ENCODE assay signal across 8 cellular contexts in the genomic region with DNA sequence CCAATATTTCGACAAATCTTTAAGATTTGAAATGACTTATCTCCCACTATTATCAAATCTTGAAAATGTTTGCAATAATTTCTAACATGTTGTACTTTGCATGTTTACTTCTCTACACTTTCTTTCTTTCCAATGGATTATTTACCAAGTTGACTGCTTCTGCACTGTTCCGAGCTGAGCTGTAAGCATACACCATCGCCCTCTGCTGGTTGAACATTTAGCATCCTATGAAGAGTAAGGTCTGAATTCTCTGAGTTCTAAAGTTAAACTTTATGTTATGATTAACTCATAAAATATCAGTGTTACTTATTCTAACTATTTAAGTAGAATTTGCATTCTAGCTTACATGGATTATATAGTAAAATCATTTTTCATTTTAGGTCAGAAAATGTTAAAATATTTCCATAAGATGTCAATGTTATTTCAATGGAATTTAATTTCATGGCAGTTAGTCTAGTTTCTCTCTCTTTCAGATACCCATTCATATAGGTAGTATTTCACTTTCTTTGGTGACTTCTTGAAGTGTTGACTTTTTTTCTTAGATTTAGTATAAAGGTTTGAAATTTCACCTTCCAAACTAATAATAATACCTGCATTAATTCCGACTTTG.
A peak's percentile ranks its signal among the peaks of the same experiment; 100 is the strongest.
DNase-seq lines count a peak whose midpoint lies in the region; ATAC-seq, FAIRE-seq and TF ChIP-seq lines count a peak whose summit lies in the region.

No MANE protein-coding gene starts in this region.

- peak; percentile 59 for ATAC-seq in HG03045 (IDR thresholded peaks at IDR 0.05; ENCODE audit: unreplicated experiment)

- peak; percentile 71 for FAIRE-seq in GM18507 (lab: Jason Lieb, UNC)

- no peaks in the 10 kb centered on the region for H3K9me3 ChIP-seq in NT2/D1 (ENCODE audit: insufficient read depth, low read length)

- peak; percentile 48 for TF ChIP-seq CTCF in coronary artery (IDR thresholded peaks at IDR 0.05)

- no peaks in the 10 kb centered on the region for H3K27me3 ChIP-seq in NT2/D1 (ENCODE audit: insufficient read depth, insufficient read length)

- H3K9ac ChIP-seq in NT2/D1 (ENCODE audit: insufficient read length, low read depth) = no peak overlapping the region

- no peak overlapping the region for H3K27ac ChIP-seq in coronary artery

- DNase-seq in COR-L47 (lab: John Stamatoyannopoulos, UW) = peak; percentile 59
- no peak for DNase-seq in GM18507 (ENCODE audit: extremely low spot score, insufficient read length, low read depth)
- DNase-seq in NT2/D1 (ENCODE audit: low read depth, low spot score) = peak; percentile 22
- DNase-seq in coronary artery (ENCODE audit: low spot score) = no peak
- peak; percentile 63 for DNase-seq in myocyte (ENCODE audit: low read depth)
- no peak for DNase-seq in NK-92 (lab: John Stamatoyannopoulos, UW; ENCODE audit: unreplicated experiment)
- DNase-seq in activated naive CD4-positive, alpha-beta T cell treated with anti-CD3 and anti-CD28 coated beads, Interleukin-2, amount 50 U/mL, for 16 hours = no peak

- H3K4me1 ChIP-seq in NT2/D1 (ENCODE audit: insufficient read depth, insufficient read length) = no peaks in the 10 kb centered on the region

- H3K36me3 ChIP-seq in NT2/D1 (ENCODE audit: insufficient read depth, insufficient read length, low read length) = no peaks in the 10 kb centered on the region

- H3K4me3 ChIP-seq in NT2/D1 (ENCODE audit: insufficient read length, low read depth) (no peak overlapping the region), coronary artery (no peak overlapping the region)

Comparison
In these comparisons a context has a peak if more than half of its experiments do, and no peak if none do; other contexts are left out.
1. DNase-seq: peak in COR-L47 (single experiment), NT2/D1 (single experiment) and myocyte (single experiment); none in GM18507 (single experiment), coronary artery (single experiment), NK-92 (single experiment) and activated naive CD4-positive, alpha-beta T cell treated with anti-CD3 and anti-CD28 coated beads, Interleukin-2, amount 50 U/mL, for 16 hours (single experiment).